22 cellular contexts compared by ENCODE assay signal in genomic region chr19:47687906-47688305, GRCh38. TPM values are rescaled to one million over a fixed set of nuclear protein-coding genes. Genes with fewer than 3 reads are reported as not detected.
DNase-seq lines count a peak whose midpoint lies in the region; ATAC-seq and TF ChIP-seq lines count a peak whose summit lies in the region.
"Had no signal": no experiment of that assay in that cellular context is flagged by ENCODE, and none has a peak within 500 bp of the region (broad histone marks: within the 10 kb centered on the region; RNA-seq: fewer than 3 reads in every experiment).

No MANE protein-coding gene starts in this region.

- H4K20me1 ChIP-seq in OCI-LY3 (ENCODE audit: insufficient read depth, low read length): no peaks in the 10 kb centered on the region; the same call in 1 of the 2 replicates

- peak overlapping the region; percentile 16 for H3K27ac Mint-ChIP-seq in activated naive CD8-positive, alpha-beta T cell
- H3K27ac Mint-ChIP-seq in activated naive CD8-positive, alpha-beta T cell treated with anti-CD3 and anti-CD28 coated beads for 36 hours: no peak overlapping the region
- peak overlapping the region; percentile 38 for H3K27ac Mint-ChIP-seq in central memory CD8-positive, alpha-beta T cell (ENCODE audit: low read depth)
- peak overlapping the region; percentile 72 for H3K27ac Mint-ChIP-seq in stimulated activated effector memory CD8-positive, alpha-beta T cell treated with anti-CD3 and anti-CD28 coated beads, Interleukin-12 subunit alpha, Interleukin-12 subunit beta, amount 100 ng/mL, for 72 hours

- H3K36me3 ChIP-seq in OCI-LY3 (replicated peaks; ENCODE audit: low read depth, low read length): peaks cover 5% of the 10 kb centered on the region

- H3K4me1 ChIP-seq in OCI-LY3 (ENCODE audit: low read length): peaks cover 12% of the 10 kb centered on the region

- no peaks in the 10 kb centered on the region for H3K9me3 ChIP-seq in OCI-LY3 (ENCODE audit: insufficient read depth, low read length)

- H3K79me2 ChIP-seq in OCI-LY3 (ENCODE audit: low read length): no peaks in the 10 kb centered on the region

- H3K27me3 ChIP-seq in OCI-LY3 (ENCODE audit: low read depth, low read length): no peaks in the 10 kb centered on the region

- peaks cover 2% of the 10 kb centered on the region for H3K36me3 Mint-ChIP-seq in activated naive CD8-positive, alpha-beta T cell
- H3K36me3 Mint-ChIP-seq in activated naive CD8-positive, alpha-beta T cell treated with anti-CD3 and anti-CD28 coated beads for 36 hours: peaks cover 1% of the 10 kb centered on the region
- H3K36me3 Mint-ChIP-seq in central memory CD8-positive, alpha-beta T cell (ENCODE audit: insufficient read depth): peaks cover 21% of the 10 kb centered on the region
- peaks cover 2% of the 10 kb centered on the region for H3K36me3 Mint-ChIP-seq in stimulated activated effector memory CD8-positive, alpha-beta T cell treated with anti-CD3 and anti-CD28 coated beads, Interleukin-12 subunit alpha, Interleukin-12 subunit beta, amount 100 ng/mL, for 72 hours

- H3K4me1 Mint-ChIP-seq in activated naive CD8-positive, alpha-beta T cell (ENCODE audit: low read depth): no peaks in the 10 kb centered on the region
- H3K4me1 Mint-ChIP-seq in activated naive CD8-positive, alpha-beta T cell treated with anti-CD3 and anti-CD28 coated beads for 36 hours: peaks cover 2% of the 10 kb centered on the region
- H3K4me1 Mint-ChIP-seq in central memory CD8-positive, alpha-beta T cell: peaks cover 2% of the 10 kb centered on the region
- H3K4me1 Mint-ChIP-seq in stimulated activated effector memory CD8-positive, alpha-beta T cell treated with anti-CD3 and anti-CD28 coated beads, Interleukin-12 subunit alpha, Interleukin-12 subunit beta, amount 100 ng/mL, for 72 hours: peaks cover 2% of the 10 kb centered on the region

- no peaks in the 10 kb centered on the region for H3K9me3 Mint-ChIP-seq in activated naive CD8-positive, alpha-beta T cell (ENCODE audit: low read depth)
- no peaks in the 10 kb centered on the region for H3K9me3 Mint-ChIP-seq in activated naive CD8-positive, alpha-beta T cell treated with anti-CD3 and anti-CD28 coated beads for 36 hours
- H3K9me3 Mint-ChIP-seq in central memory CD8-positive, alpha-beta T cell: no peaks in the 10 kb centered on the region
- no peaks in the 10 kb centered on the region for H3K9me3 Mint-ChIP-seq in stimulated activated effector memory CD8-positive, alpha-beta T cell treated with anti-CD3 and anti-CD28 coated beads, Interleukin-12 subunit alpha, Interleukin-12 subunit beta, amount 100 ng/mL, for 72 hours

- no peak for DNase-seq in activated naive CD8-positive, alpha-beta T cell treated with anti-CD3 and anti-CD28 coated beads for 36 hours
- DNase-seq in central memory CD8-positive, alpha-beta T cell (ENCODE audit: low spot score in 2 of 2): no peak
- no peak for DNase-seq in stimulated activated effector memory CD8-positive, alpha-beta T cell treated with anti-CD3 and anti-CD28 coated beads, Interleukin-12 subunit alpha, Interleukin-12 subunit beta, amount 100 ng/mL, for 72 hours (ENCODE audit: low spot score in 2 of 2)
- no peak for DNase-seq in NCI-H1105 treated with DMSO at 0.1 percent for 48 hours (lab: John Stamatoyannopoulos, UW)
- no peak for DNase-seq in caudate nucleus (lab: John Stamatoyannopoulos, UW)
- DNase-seq: AML-193, DMS53, GDM1, HCEC 1CT, KBM-7, MM.1S, NCI-H1048, NCI-H1436 treated with DMSO at 0.1 percent for 48 hours, NCI-H2029, NCI-H524 treated with DMSO at 0.1 percent for 48 hours, SHP77 had no signal

- H3K27me3 Mint-ChIP-seq in activated naive CD8-positive, alpha-beta T cell: no peaks in the 10 kb centered on the region
- H3K27me3 Mint-ChIP-seq in activated naive CD8-positive, alpha-beta T cell treated with anti-CD3 and anti-CD28 coated beads for 36 hours: no peaks in the 10 kb centered on the region
- H3K27me3 Mint-ChIP-seq in central memory CD8-positive, alpha-beta T cell: no peaks in the 10 kb centered on the region

- H2AFZ ChIP-seq in OCI-LY3 (ENCODE audit: low read depth, low read length): no peak overlapping the region

- H3K4me3 Mint-ChIP-seq in activated naive CD8-positive, alpha-beta T cell: no peak overlapping the region
- no peak overlapping the region for H3K4me3 Mint-ChIP-seq in activated naive CD8-positive, alpha-beta T cell treated with anti-CD3 and anti-CD28 coated beads for 36 hours
- no peak overlapping the region for H3K4me3 Mint-ChIP-seq in central memory CD8-positive, alpha-beta T cell
- no peak overlapping the region for H3K4me3 Mint-ChIP-seq in stimulated activated effector memory CD8-positive, alpha-beta T cell treated with anti-CD3 and anti-CD28 coated beads, Interleukin-12 subunit alpha, Interleukin-12 subunit beta, amount 100 ng/mL, for 72 hours

- H3K4me2 ChIP-seq in OCI-LY3 (ENCODE audit: low read length): peak overlapping the region; percentile 0; the same call in 1 of the 2 replicates

- no peak for TF ChIP-seq CTCF in OCI-LY3 (IDR thresholded peaks at IDR 0.05; ENCODE audit: low read depth, low read length)

- H3K9ac ChIP-seq in OCI-LY3 (ENCODE audit: low read length): no peak overlapping the region

- no peak overlapping the region for H3K4me3 ChIP-seq in OCI-LY3 (ENCODE audit: low read length)

- ATAC-seq in central memory CD8-positive, alpha-beta T cell (replicated peaks; ENCODE audit: extremely low read depth, poor library complexity, severe bottlenecking): no peak
- ATAC-seq in stimulated activated effector memory CD8-positive, alpha-beta T cell treated with anti-CD3 and anti-CD28 coated beads, Interleukin-12 subunit alpha, Interleukin-12 subunit beta, amount 100 ng/mL, for 72 hours: no peak
- no peak for ATAC-seq in GM21390 (IDR thresholded peaks at IDR 0.05; ENCODE audit: unreplicated experiment)
- ATAC-seq: HepG2 had no signal

- H3K27ac ChIP-seq in OCI-LY3 (ENCODE audit: low read length): no peak overlapping the region
- H3K27ac ChIP-seq in caudate nucleus (ENCODE audit: low read depth, low read length): no peak overlapping the region
- H3K27ac ChIP-seq: C4-2B, HL-60 had no signal

RNA-seq across cellular contexts. Expression of gene EHD2, which starts 25.3 kb away (rescaled TPM):
- total RNA-seq in activated naive CD8-positive, alpha-beta T cell treated with anti-CD3 and anti-CD28 coated beads for 36 hours: under 1 TPM; 0.44 to 0.68 TPM

RNA-seq across cellular contexts. Expression of gene NOP53, which starts 57.4 kb away (rescaled TPM):
- 100 to 1,000 TPM; 248 to 249 TPM for total RNA-seq in activated naive CD8-positive, alpha-beta T cell treated with anti-CD3 and anti-CD28 coated beads for 36 hours
